In the genomic region with DNA sequence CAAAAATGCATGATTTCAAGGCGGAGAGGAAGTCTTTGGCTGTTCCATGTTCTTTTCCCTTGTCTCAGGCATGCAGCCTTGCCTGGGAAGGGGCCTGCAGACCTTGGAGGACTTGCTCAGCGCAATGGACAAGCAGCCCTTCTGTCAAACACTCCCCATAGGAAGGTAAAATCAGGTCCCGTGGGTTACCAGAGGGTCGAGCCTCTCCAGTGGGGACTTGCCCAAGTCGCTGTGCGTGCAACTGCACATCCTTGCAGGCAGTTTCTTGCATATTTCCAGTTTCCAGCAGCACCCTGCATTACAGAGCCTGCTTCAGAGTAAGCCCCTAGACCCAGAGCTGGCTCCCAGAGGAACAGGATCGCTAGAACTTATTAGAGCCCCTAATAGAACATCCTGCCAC, we compare ENCODE assay signal across 22 cellular contexts.
"Had no signal": no experiment of that assay in that cellular context is flagged by ENCODE, and none has a peak within 500 bp of the region (broad histone marks: within the 10 kb centered on the region; RNA-seq: fewer than 3 reads in every experiment).

No MANE protein-coding gene starts in this region.

- H2AFZ ChIP-seq: parathyroid adenoma had no signal

- H3K9me3 ChIP-seq: colonic mucosa, esophagus muscularis mucosa, gastroesophageal sphincter, lower lobe of right lung, right lobe of liver, thoracic aorta, tibial nerve, vagina had no signal

- H3K36me3 Mint-ChIP-seq: immature natural killer cell; naive B cell; natural killer cell treated with Interleukin-12 subunit alpha and Interleukin-12 subunit beta and Interleukin-15 and Interleukin-18, amount 100 ng/mL, for 72 hours had no signal

- H3K9ac ChIP-seq: parathyroid adenoma had no signal

- H3K4me3 ChIP-seq: colonic mucosa, esophagus muscularis mucosa, gastroesophageal sphincter, heart left ventricle, lower lobe of right lung, right lobe of liver, thoracic aorta, tibial nerve, vagina had no signal

- H3K4me1 ChIP-seq: esophagus muscularis mucosa, foreskin keratinocyte, gastroesophageal sphincter, parathyroid adenoma, right lobe of liver, vagina had no signal

- H3K9me3 Mint-ChIP-seq: immature natural killer cell; natural killer cell treated with Interleukin-12 subunit alpha and Interleukin-12 subunit beta and Interleukin-15 and Interleukin-18, amount 100 ng/mL, for 72 hours; neural crest cell; stimulated activated naive CD8-positive, alpha-beta T cell treated with anti-CD3 and anti-CD28 coated beads, Interleukin-15, Interleukin-2, amounts not matched to agents 100 ng/mL and 50 ng/mL, for 24 hours had no signal

- H3K27ac Mint-ChIP-seq: immature natural killer cell; stimulated activated naive B cell treated with anti-CD40 and anti-IgM and Interleukin-4, amounts not matched to agents 10 μg/mL and 1 μg/mL and 100 μg/mL, for 72 hours; stimulated activated naive CD8-positive, alpha-beta T cell treated with anti-CD3 and anti-CD28 coated beads, Interleukin-15, Interleukin-2, amounts not matched to agents 100 ng/mL and 50 ng/mL, for 24 hours had no signal

- H3K36me3 ChIP-seq: colonic mucosa, esophagus muscularis mucosa, gastroesophageal sphincter, heart left ventricle, lower lobe of right lung, right lobe of liver, thoracic aorta, tibial nerve, vagina had no signal

- ATAC-seq: foreskin keratinocyte; gastroesophageal sphincter; heart left ventricle; left ventricle myocardium superior; lower lobe of right lung; right lobe of liver; stimulated activated naive B cell treated with anti-CD40 and anti-IgM and Interleukin-4, amounts not matched to agents 10 μg/mL and 1 μg/mL and 100 μg/mL, for 72 hours had no signal

- H3K4me1 Mint-ChIP-seq: neural crest cell had no signal

- DNase-seq: colonic mucosa; dermis blood vessel endothelial cell; effector memory CD4-positive, alpha-beta T cell; foreskin keratinocyte; heart left ventricle; hippocampal formation; immature natural killer cell; islet precursor cell; left ventricle myocardium superior; lower lobe of right lung; naive B cell; right lobe of liver; stimulated activated naive B cell treated with anti-CD40 and anti-IgM and Interleukin-4, amounts not matched to agents 10 μg/mL and 1 μg/mL and 100 μg/mL, for 72 hours had no signal

- H3K27ac ChIP-seq: colonic mucosa, esophagus muscularis mucosa, foreskin keratinocyte, gastroesophageal sphincter, heart left ventricle, lower lobe of right lung, parathyroid adenoma, right lobe of liver, thoracic aorta, tibial nerve, vagina had no signal

- H3K27me3 Mint-ChIP-seq: naive B cell; stimulated activated naive B cell treated with anti-CD40 and anti-IgM and Interleukin-4, amounts not matched to agents 10 μg/mL and 1 μg/mL and 100 μg/mL, for 72 hours; stimulated activated naive CD8-positive, alpha-beta T cell treated with anti-CD3 and anti-CD28 coated beads, Interleukin-15, Interleukin-2, amounts not matched to agents 100 ng/mL and 50 ng/mL, for 24 hours had no signal

- H3K4me3 Mint-ChIP-seq: immature natural killer cell; naive B cell; natural killer cell treated with Interleukin-12 subunit alpha and Interleukin-12 subunit beta and Interleukin-15 and Interleukin-18, amount 100 ng/mL, for 72 hours; neural crest cell; stimulated activated naive B cell treated with anti-CD40 and anti-IgM and Interleukin-4, amounts not matched to agents 10 μg/mL and 1 μg/mL and 100 μg/mL, for 72 hours; stimulated activated naive CD8-positive, alpha-beta T cell treated with anti-CD3 and anti-CD28 coated beads, Interleukin-15, Interleukin-2, amounts not matched to agents 100 ng/mL and 50 ng/mL, for 24 hours had no signal

- H3K27me3 ChIP-seq: colonic mucosa, esophagus muscularis mucosa, heart left ventricle, right lobe of liver, tibial nerve, vagina had no signal
